ENCODE assay signal across 9 cellular contexts in the genomic region with DNA sequence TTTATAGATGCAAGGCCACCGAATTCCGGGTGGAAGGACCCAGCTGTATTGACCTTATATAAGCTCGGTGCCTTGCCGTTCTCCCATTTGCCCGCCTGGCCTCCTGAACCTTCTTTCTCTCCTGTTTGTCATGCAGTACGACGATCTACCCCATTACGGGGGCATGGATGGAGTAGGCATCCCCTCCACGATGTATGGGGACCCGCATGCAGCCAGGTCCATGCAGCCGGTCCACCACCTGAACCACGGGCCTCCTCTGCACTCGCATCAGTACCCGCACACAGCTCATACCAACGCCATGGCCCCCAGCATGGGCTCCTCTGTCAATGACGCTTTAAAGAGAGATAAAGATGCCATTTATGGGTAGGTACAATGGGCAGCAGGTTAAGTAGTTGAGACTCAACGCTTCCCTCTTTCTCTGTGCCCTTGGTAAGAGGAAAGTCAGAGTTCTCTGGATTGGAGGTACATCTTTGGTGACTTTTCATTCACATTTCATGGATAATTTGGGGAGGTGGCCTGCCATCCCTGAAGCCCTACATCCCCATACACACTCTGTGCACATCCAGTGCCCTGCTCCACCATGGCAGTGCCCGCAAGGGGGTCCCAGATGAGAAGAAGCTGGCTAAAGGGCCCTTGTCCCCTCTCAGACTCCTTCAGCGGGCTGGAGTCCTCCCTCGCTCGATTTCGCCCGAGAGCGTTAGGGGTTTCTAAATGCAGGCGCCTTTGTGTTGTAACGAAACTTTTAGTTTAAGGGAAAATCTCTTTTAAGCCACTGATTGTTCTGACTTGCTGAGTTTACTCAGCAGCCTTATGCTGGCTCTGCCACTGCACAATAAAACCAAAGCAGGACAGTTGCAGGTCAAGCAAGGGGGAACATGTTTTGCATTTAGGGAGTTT. TPM values are rescaled to one million over a fixed set of nuclear protein-coding genes. Genes with fewer than 3 reads are reported as not detected.
A peak's percentile ranks its signal among the peaks of the same experiment; 100 is the strongest.
DNase-seq lines count a peak whose midpoint lies in the region; ATAC-seq and TF ChIP-seq lines count a peak whose summit lies in the region.
"Had no signal": no experiment of that assay in that cellular context is flagged by ENCODE, and none has a peak within 500 bp of the region (broad histone marks: within the 10 kb centered on the region; RNA-seq: fewer than 3 reads in every experiment).

No MANE protein-coding gene starts in this region.

- no peak for DNase-seq in stimulated activated naive CD8-positive, alpha-beta T cell treated with anti-CD3 and anti-CD28 coated beads, Interleukin-15, Interleukin-2, amounts not matched to agents 100 U/mL and 50 U/mL, for 24 hours
- DNase-seq in erythroblast (lab: John Stamatoyannopoulos, UW) = peak; percentile 5 to 10
- DNase-seq in natural killer cell = no peak
- no peak for DNase-seq in NAMALWA (ENCODE audit: low spot score)
- no peak for DNase-seq in activated CD8-positive, alpha-beta memory T cell treated with anti-CD3 and anti-CD28 coated beads, Interleukin-2, amount 50 U/mL, for 4 hours

- H3K4me3 Mint-ChIP-seq in stimulated activated naive CD8-positive, alpha-beta T cell treated with anti-CD3 and anti-CD28 coated beads, Interleukin-15, Interleukin-2, amounts not matched to agents 100 ng/mL and 50 ng/mL, for 24 hours = peak overlapping the region; percentile 33
- H3K4me3 Mint-ChIP-seq in natural killer cell = peak overlapping the region; percentile 80

- peaks cover 33% of the 10 kb centered on the region for H3K4me1 Mint-ChIP-seq in stimulated activated naive CD8-positive, alpha-beta T cell treated with anti-CD3 and anti-CD28 coated beads, Interleukin-15, Interleukin-2, amounts not matched to agents 100 ng/mL and 50 ng/mL, for 24 hours (ENCODE audit: low read depth)
- H3K4me1 Mint-ChIP-seq in natural killer cell = peaks cover 31 to 36% of the 10 kb centered on the region in 2 donors

- intact Hi-C loops in natural killer cell (cut with micrococcal nuclease) = loop anchor here (10.0 kb wide), 1 partner anchor 137 kb away; no protein-coding TSS in a partner anchor

- no peak for ATAC-seq in stimulated activated naive CD8-positive, alpha-beta T cell treated with anti-CD3 and anti-CD28 coated beads, Interleukin-15, Interleukin-2, amounts not matched to agents 100 U/mL and 50 U/mL, for 24 hours
- ATAC-seq in natural killer cell (no peak), HG02571 (IDR thresholded peaks at IDR 0.05; ENCODE audit: unreplicated experiment) (no peak), HG03520 (IDR thresholded peaks at IDR 0.05; ENCODE audit: unreplicated experiment) (no peak)
- ATAC-seq: HCT116 had no signal

- H3K27ac Mint-ChIP-seq in stimulated activated naive CD8-positive, alpha-beta T cell treated with anti-CD3 and anti-CD28 coated beads, Interleukin-15, Interleukin-2, amounts not matched to agents 100 ng/mL and 50 ng/mL, for 24 hours = no peak overlapping the region
- H3K27ac Mint-ChIP-seq in natural killer cell = peak overlapping the region in 1 of 2 donors; percentile 14

- TF ChIP-seq CTCF in natural killer cell (IDR thresholded peaks at IDR 0.05) = no peak

- no peaks in the 10 kb centered on the region for H3K36me3 Mint-ChIP-seq in stimulated activated naive CD8-positive, alpha-beta T cell treated with anti-CD3 and anti-CD28 coated beads, Interleukin-15, Interleukin-2, amounts not matched to agents 100 ng/mL and 50 ng/mL, for 24 hours (ENCODE audit: low read depth)
- no peaks in the 10 kb centered on the region for H3K36me3 Mint-ChIP-seq in natural killer cell

- no peaks in the 10 kb centered on the region for H3K9me3 Mint-ChIP-seq in stimulated activated naive CD8-positive, alpha-beta T cell treated with anti-CD3 and anti-CD28 coated beads, Interleukin-15, Interleukin-2, amounts not matched to agents 100 ng/mL and 50 ng/mL, for 24 hours
- no peaks in the 10 kb centered on the region for H3K9me3 Mint-ChIP-seq in natural killer cell

- peaks cover 90% of the 10 kb centered on the region for H3K27me3 Mint-ChIP-seq in stimulated activated naive CD8-positive, alpha-beta T cell treated with anti-CD3 and anti-CD28 coated beads, Interleukin-15, Interleukin-2, amounts not matched to agents 100 ng/mL and 50 ng/mL, for 24 hours
- H3K27me3 Mint-ChIP-seq in natural killer cell (ENCODE audit: low read depth in 2 of 2) = peaks cover 64 to 72% of the 10 kb centered on the region in 2 donors

- no peak for TF ChIP-seq POLR2A in erythroblast (IDR thresholded peaks at IDR 0.05; ENCODE audit: low read length)

RNA-seq across cellular contexts. Expression of a gene that starts 2.9 kb away (rescaled TPM):
- 1 to 10 TPM; 2.0 to 5.4 (median 3.6) TPM for total RNA-seq in natural killer cell

Comparison
In these comparisons a context has a peak if more than half of its experiments do, and no peak if none do; other contexts are left out.
1. DNase-seq: peak in erythroblast (2 of 2); none in stimulated activated naive CD8-positive, alpha-beta T cell treated with anti-CD3 and anti-CD28 coated beads, Interleukin-15, Interleukin-2, amounts not matched to agents 100 U/mL and 50 U/mL, for 24 hours (single experiment), natural killer cell (single experiment), NAMALWA (single experiment) and activated CD8-positive, alpha-beta memory T cell treated with anti-CD3 and anti-CD28 coated beads, Interleukin-2, amount 50 U/mL, for 4 hours (single experiment).